Comparison of ENCODE assay signal across 10 cellular contexts in genomic region chr2:203740741-203741363, GRCh38. TPM values are rescaled to one million over a fixed set of nuclear protein-coding genes. Genes with fewer than 3 reads are reported as not detected.
DNase-seq lines count a peak whose midpoint lies in the region; ATAC-seq and TF ChIP-seq lines count a peak whose summit lies in the region.
"Had no signal": no experiment of that assay in that cellular context is flagged by ENCODE, and none has a peak within 500 bp of the region (broad histone marks: within the 10 kb centered on the region; RNA-seq: fewer than 3 reads in every experiment).

No MANE protein-coding gene starts in this region.

- H3K36me3 Mint-ChIP-seq in activated CD8-positive, alpha-beta memory T cell treated with anti-CD3 and anti-CD28 coated beads, Interleukin-2, amount 10 ng/mL, durations not matched to agents 7 days and 5 days: peaks cover 38% of the 10 kb centered on the region
- H3K36me3 Mint-ChIP-seq in stimulated activated effector memory CD8-positive, alpha-beta T cell treated with anti-CD3 and anti-CD28 coated beads, Interleukin-12 subunit alpha, Interleukin-12 subunit beta, amount 100 ng/mL, for 72 hours: peaks cover 65% of the 10 kb centered on the region

- H3K27ac Mint-ChIP-seq in activated CD8-positive, alpha-beta memory T cell treated with anti-CD3 and anti-CD28 coated beads, Interleukin-2, amount 10 ng/mL, durations not matched to agents 7 days and 5 days: peak overlapping the region; percentile 96
- H3K27ac Mint-ChIP-seq in stimulated activated effector memory CD8-positive, alpha-beta T cell treated with anti-CD3 and anti-CD28 coated beads, Interleukin-12 subunit alpha, Interleukin-12 subunit beta, amount 100 ng/mL, for 72 hours: peak overlapping the region; percentile 87

- peak; percentile 72 for ATAC-seq in activated CD8-positive, alpha-beta memory T cell treated with anti-CD3 and anti-CD28 coated beads, Interleukin-2, amount 10 ng/mL, durations not matched to agents 7 days and 5 days
- peak; percentile 87 for ATAC-seq in stimulated activated effector memory CD8-positive, alpha-beta T cell treated with anti-CD3 and anti-CD28 coated beads, Interleukin-12 subunit alpha, Interleukin-12 subunit beta, amount 100 ng/mL, for 72 hours
- no peak for ATAC-seq in esophagus mucosa

- peaks cover 76% of the 10 kb centered on the region for H3K4me1 Mint-ChIP-seq in activated CD8-positive, alpha-beta memory T cell treated with anti-CD3 and anti-CD28 coated beads, Interleukin-2, amount 10 ng/mL, durations not matched to agents 7 days and 5 days
- peaks cover 77% of the 10 kb centered on the region for H3K4me1 Mint-ChIP-seq in stimulated activated effector memory CD8-positive, alpha-beta T cell treated with anti-CD3 and anti-CD28 coated beads, Interleukin-12 subunit alpha, Interleukin-12 subunit beta, amount 100 ng/mL, for 72 hours

- CTCF ChIA-PET in activated CD8-positive, alpha-beta memory T cell treated with anti-CD3 and anti-CD28 coated beads, Interleukin-2, amount 10 ng/mL, durations not matched to agents 7 days and 5 days (lab: Charles Lee): interaction anchor here (1.0 to 2.5 kb wide), 8 partner anchors 10 to 129 kb away, joined by 3 to 25 read pairs (median 4); partner anchors contain the start of gene CD28

- peaks cover 9% of the 10 kb centered on the region for H3K9me3 Mint-ChIP-seq in activated CD8-positive, alpha-beta memory T cell treated with anti-CD3 and anti-CD28 coated beads, Interleukin-2, amount 10 ng/mL, durations not matched to agents 7 days and 5 days (ENCODE audit: low read depth)
- H3K9me3 Mint-ChIP-seq in stimulated activated effector memory CD8-positive, alpha-beta T cell treated with anti-CD3 and anti-CD28 coated beads, Interleukin-12 subunit alpha, Interleukin-12 subunit beta, amount 100 ng/mL, for 72 hours: peaks cover 4% of the 10 kb centered on the region

- no peak for TF ChIP-seq POLR2A in erythroblast (IDR thresholded peaks at IDR 0.05; ENCODE audit: low read length)

- peak overlapping the region; percentile 47 for H3K4me3 Mint-ChIP-seq in activated CD8-positive, alpha-beta memory T cell treated with anti-CD3 and anti-CD28 coated beads, Interleukin-2, amount 10 ng/mL, durations not matched to agents 7 days and 5 days
- H3K4me3 Mint-ChIP-seq in stimulated activated effector memory CD8-positive, alpha-beta T cell treated with anti-CD3 and anti-CD28 coated beads, Interleukin-12 subunit alpha, Interleukin-12 subunit beta, amount 100 ng/mL, for 72 hours: peak overlapping the region; percentile 42

- DNase-seq in activated CD8-positive, alpha-beta memory T cell treated with anti-CD3 and anti-CD28 coated beads, Interleukin-2, amount 10 ng/mL, durations not matched to agents 7 days and 5 days: peak; percentile 61
- DNase-seq in activated CD8-positive, alpha-beta memory T cell treated with anti-CD3 and anti-CD28 coated beads for 24 hours: no peak
- peak; percentile 28 for DNase-seq in SW480 (ENCODE audit: low spot score)
- DNase-seq in central memory CD4-positive, alpha-beta T cell: peak; percentile 85
- no peak for DNase-seq in stimulated activated effector memory CD8-positive, alpha-beta T cell treated with anti-CD3 and anti-CD28 coated beads, Interleukin-12 subunit alpha, Interleukin-12 subunit beta, amount 100 ng/mL, for 72 hours (ENCODE audit: low spot score in 2 of 2)
- DNase-seq in erythroblast (lab: John Stamatoyannopoulos, UW): no peak
- DNase-seq in DMS153 treated with DMSO at 0.1 percent for 48 hours (lab: John Stamatoyannopoulos, UW; ENCODE audit: unreplicated experiment): no peak
- DNase-seq: NCI-H510A, sigmoid colon had no signal

- no peaks in the 10 kb centered on the region for H3K27me3 Mint-ChIP-seq in activated CD8-positive, alpha-beta memory T cell treated with anti-CD3 and anti-CD28 coated beads, Interleukin-2, amount 10 ng/mL, durations not matched to agents 7 days and 5 days

RNA-seq across cellular contexts. Expression of gene CD28, which starts 34.4 kb away (rescaled TPM):
- total RNA-seq in activated CD8-positive, alpha-beta memory T cell treated with anti-CD3 and anti-CD28 coated beads, Interleukin-2, amount 10 ng/mL, durations not matched to agents 7 days and 5 days: 10 to 100 TPM; 30.5 to 35.7 TPM
- total RNA-seq in esophagus mucosa: 0.28 TPM

Comparison
In these comparisons a context has a peak if more than half of its experiments do, and no peak if none do; other contexts are left out.
1. DNase-seq: peak in activated CD8-positive, alpha-beta memory T cell treated with anti-CD3 and anti-CD28 coated beads, Interleukin-2, amount 10 ng/mL, durations not matched to agents 7 days and 5 days (single experiment), SW480 (single experiment) and central memory CD4-positive, alpha-beta T cell (single experiment); none in activated CD8-positive, alpha-beta memory T cell treated with anti-CD3 and anti-CD28 coated beads for 24 hours (single experiment), stimulated activated effector memory CD8-positive, alpha-beta T cell treated with anti-CD3 and anti-CD28 coated beads, Interleukin-12 subunit alpha, Interleukin-12 subunit beta, amount 100 ng/mL, for 72 hours (0 of 2), erythroblast (0 of 2) and DMS153 treated with DMSO at 0.1 percent for 48 hours (single experiment).
2. RNA of gene CD28, which starts 34.4 kb away (total RNA-seq): 30.5 to 35.7 TPM in activated CD8-positive, alpha-beta memory T cell treated with anti-CD3 and anti-CD28 coated beads, Interleukin-2, amount 10 ng/mL, durations not matched to agents 7 days and 5 days; 0.28 TPM in esophagus mucosa (single experiment); every median in the first group is over 10 times any median in the second.